Comparison of ENCODE assay signal across 8 cellular contexts in the genomic region with DNA sequence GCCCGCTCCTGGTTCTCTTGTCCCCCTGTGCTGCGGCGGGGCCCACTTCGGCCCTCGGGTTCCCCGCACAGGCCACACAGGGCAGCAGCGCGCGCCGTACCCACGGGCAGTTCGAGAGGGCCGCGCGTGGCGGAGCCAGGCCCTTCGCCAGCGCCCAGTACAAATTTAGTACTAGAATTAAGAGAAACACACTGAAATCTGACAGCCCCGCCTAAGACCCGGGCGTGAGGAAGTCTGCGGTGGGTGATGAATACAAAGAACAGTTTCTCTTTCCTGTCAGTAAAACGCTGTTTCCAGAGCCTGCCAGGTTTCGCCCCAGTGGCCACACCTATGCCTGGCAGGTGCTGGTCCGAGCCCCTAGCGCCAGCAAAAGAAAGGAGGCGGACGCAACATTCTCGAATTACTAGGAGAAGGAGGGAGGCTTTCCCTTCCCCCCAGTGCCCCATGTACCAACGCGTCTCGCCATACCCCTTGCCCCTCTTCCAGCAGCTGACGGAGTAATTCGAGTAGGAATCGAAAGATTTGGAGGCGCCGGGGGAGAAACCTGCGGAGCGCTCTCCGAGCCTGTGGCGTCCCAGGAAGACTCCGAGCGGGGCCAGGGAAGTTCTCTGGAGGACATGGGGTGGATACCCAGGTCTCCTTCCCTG. TPM values are rescaled to one million over a fixed set of nuclear protein-coding genes. Genes with fewer than 3 reads are reported as not detected.
DNase-seq lines count a peak whose midpoint lies in the region; ATAC-seq and TF ChIP-seq lines count a peak whose summit lies in the region.

No MANE protein-coding gene starts in this region.

- CTCF ChIA-PET in Calu3 (lab: Charles Lee), result interaction anchor here (0.8 to 2.5 kb wide), 3 partner anchors 15 to 291 kb away, joined by 3 to 9 read pairs (median 3); no protein-coding TSS in a partner anchor

- ATAC-seq in GM21447 (IDR thresholded peaks at IDR 0.05; ENCODE audit: unreplicated experiment) (peak; percentile 47), Right ventricle myocardium superior (ENCODE audit: poor library complexity) (peak; percentile 56)

- H3K36me3 Mint-ChIP-seq in Calu3 (ENCODE audit: insufficient read depth, unreplicated experiment), result peaks cover 60% of the 10 kb centered on the region
- H3K36me3 Mint-ChIP-seq in IgD-negative memory B cell, result no peaks in the 10 kb centered on the region

- peak overlapping the region; percentile 99 for H3K27ac Mint-ChIP-seq in Calu3 (ENCODE audit: unreplicated experiment)
- peak overlapping the region; percentile 85 to 95 (median 89) for H3K27ac Mint-ChIP-seq in IgD-negative memory B cell

- DNase-seq in Calu3 (peak; percentile 89), RPMI8226 (peak; percentile 94), Right ventricle myocardium superior (peak; percentile 74), posterior cingulate gyrus (peak in 8 of 10 donors; percentile 13 to 83 (median 20)), ureter (ENCODE audit: low spot score) (peak; percentile 84)
- peak; percentile 78 for DNase-seq in activated gamma-delta T cell treated with anti-CD3 and anti-CD28 coated beads, Interleukin-2, amount 50 U/mL, for 16 hours (ENCODE audit: low read depth)

- H3K27me3 Mint-ChIP-seq in Calu3 (ENCODE audit: unreplicated experiment), result no peaks in the 10 kb centered on the region
- peaks cover 4% of the 10 kb centered on the region for H3K27me3 Mint-ChIP-seq in IgD-negative memory B cell

- TSS peak; percentile 61 for BruUV-seq in Calu3 (replicated peaks; lab: Mats Ljungman, UMichigan)

- intact Hi-C loops in Calu3 (cut with micrococcal nuclease; ENCODE audit: unreplicated experiment) (loop anchor here (5.0 to 10.0 kb wide), 4 partner anchors 53 to 290 kb away; a partner anchor contains a TSS), Right ventricle myocardium superior (cut with DNase I) (no loop called here), posterior cingulate gyrus (cut with DNase I) (no loop called here)

- H3K4me1 Mint-ChIP-seq in Calu3 (ENCODE audit: low read depth, unreplicated experiment), result peaks cover 14% of the 10 kb centered on the region
- peaks cover 12 to 30% (median 30%) of the 10 kb centered on the region in 3 donors for H3K4me1 Mint-ChIP-seq in IgD-negative memory B cell

- H3K9me3 Mint-ChIP-seq in Calu3 (ENCODE audit: low read depth, unreplicated experiment) (peaks cover 2% of the 10 kb centered on the region), IgD-negative memory B cell (no peaks in the 10 kb centered on the region)

- TF ChIP-seq CTCF in Calu3 (IDR thresholded peaks at IDR 0.05; ENCODE audit: unreplicated experiment), result peak; percentile 24

- peak overlapping the region; percentile 91 for H3K4me3 Mint-ChIP-seq in Calu3 (ENCODE audit: low read depth, unreplicated experiment)
- peak overlapping the region; percentile 95 to 99 (median 98) for H3K4me3 Mint-ChIP-seq in IgD-negative memory B cell

RNA-seq across cellular contexts. Expression of a gene that starts 0.6 kb away (rescaled TPM):
- total RNA-seq in Calu3 (2022), result 104 and 141 TPM in 2 replicates
- polyA plus RNA-seq in IgD-negative memory B cell, result 8.9 TPM
- total RNA-seq in Right ventricle myocardium superior, result 11.4 TPM
- total RNA-seq in ureter, result 69.9 TPM

RNA-seq across cellular contexts. Expression of a gene that starts 48.1 kb away (rescaled TPM):
- total RNA-seq in Calu3 (2022) (not detected in 2 replicates), Right ventricle myocardium superior (not detected), ureter (not detected)
- not detected for polyA plus RNA-seq in IgD-negative memory B cell

Comparison
In these comparisons a context has a peak if more than half of its experiments do, and no peak if none do; other contexts are left out.
1. Peak in every context shown above with its lines: DNase-seq and ATAC-seq.
2. DNase-seq: peak in every context shown above with its lines; median percentile 94 in RPMI8226; 89 in Calu3; 84 in ureter; 78 in activated gamma-delta T cell treated with anti-CD3 and anti-CD28 coated beads, Interleukin-2, amount 50 U/mL, for 16 hours; 74 in Right ventricle myocardium superior; 20 in posterior cingulate gyrus.